ENCODE assay signal across 8 cellular contexts in the genomic region with DNA sequence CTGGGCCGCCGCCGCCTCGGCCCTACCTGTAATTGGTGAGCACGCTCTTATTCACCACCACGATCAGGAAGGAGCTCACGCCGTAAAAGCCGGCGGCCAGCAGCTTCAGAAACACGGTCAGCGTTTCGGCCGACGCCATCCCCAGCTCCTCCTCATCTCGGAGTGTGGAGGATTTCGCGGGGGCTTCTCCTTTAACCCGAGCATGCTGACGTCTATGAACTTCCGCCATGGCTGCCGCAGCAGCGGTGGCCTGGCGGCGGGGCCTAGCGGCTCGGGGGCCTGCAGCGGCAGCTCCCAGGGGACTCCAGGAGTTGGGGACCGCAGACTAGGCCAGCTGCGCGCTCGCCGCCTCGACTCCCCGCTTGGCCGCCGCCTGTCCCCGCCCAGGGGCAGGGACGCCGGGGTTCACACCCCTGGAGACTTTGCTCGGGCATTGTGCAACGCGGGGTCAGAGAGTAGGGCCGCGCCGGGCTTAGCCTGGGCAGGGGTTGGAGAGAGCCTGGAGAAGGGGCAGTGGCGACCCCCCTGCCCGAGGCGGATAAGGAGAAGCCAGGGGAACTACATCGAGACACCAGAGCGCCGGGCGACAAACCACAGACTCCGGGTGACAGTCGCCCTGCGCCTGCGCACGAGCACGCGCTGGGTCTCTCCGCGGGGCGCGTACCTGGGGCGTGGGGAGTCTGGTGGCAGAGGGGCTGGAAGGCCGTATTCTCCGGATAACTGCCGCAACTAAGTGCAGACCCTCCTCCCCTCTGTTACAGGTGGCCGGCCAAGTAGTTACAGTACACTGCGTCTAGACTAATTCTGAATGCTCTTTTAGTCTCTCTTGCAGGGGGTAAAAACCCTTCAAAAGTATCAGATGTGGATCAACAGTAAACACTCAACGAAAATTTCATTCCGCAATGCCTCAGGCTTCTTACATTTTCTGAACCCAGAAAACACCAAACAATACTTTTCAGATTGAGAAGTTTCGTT. TPM values are rescaled to one million over a fixed set of nuclear protein-coding genes. Genes with fewer than 3 reads are reported as not detected.
DNase-seq lines count a peak whose midpoint lies in the region; ATAC-seq, FAIRE-seq and TF ChIP-seq lines count a peak whose summit lies in the region.

Gene SLC35D1 (minus strand): TSS at position 364 of the 975 bp plus-strand sequence. CDS start 135 bp downstream, at position 229.

- H3K23ac ChIP-seq in H1 (ENCODE audit: insufficient read length) = no peak within 1 kb of the TSS

- CTCF ChIA-PET in H1 (lab: Charles Lee; ENCODE audit: partially characterized antibody) = interaction anchor here (0.9 to 5.6 kb wide), 4 partner anchors 34 to 159 kb away, joined by 3 to 25 read pairs (median 3); no protein-coding TSS in a partner anchor

- no peak within 1 kb of the TSS for H2AK5ac ChIP-seq in H1 (ENCODE audit: low read depth, low read length)

- FAIRE-seq in H1 (lab: Jason Lieb, UNC) = no peak

- H3K27ac ChIP-seq in H1 (ENCODE audit: low read depth, low read length) (0 out of 2 replicates have a peak within 1 kb of the TSS, but pooled peaks have one; percentile 8), mesodermal cell (ENCODE audit: low read depth, low read length, severe bottlenecking) (peak within 1 kb of the TSS; percentile 90)

- no peak within 1 kb of the TSS for H2BK12ac ChIP-seq in H1 (ENCODE audit: low read depth, low read length)

- DNase-seq in COLO829 (ENCODE audit: low spot score) (peak; percentile 42), HPDE6-E6E7 (ENCODE audit: extremely low spot score) (peak; percentile 43), NOMO-1 treated with DMSO at 0.1 percent for 48 hours (lab: John Stamatoyannopoulos, UW; ENCODE audit: unreplicated experiment) (peak; percentile 50), H1 (ENCODE audit: low read depth in 1 of 2, low spot score in 2 of 2) (peak; percentile 61 to 91)
- peak; percentile 49 to 67 (median 57) for DNase-seq in activated CD8-positive, alpha-beta memory T cell treated with anti-CD3 and anti-CD28 coated beads for 48 hours (ENCODE audit: low read depth in 2 of 3, low spot score in 2 of 3)
- DNase-seq in stimulated activated CD8-positive, alpha-beta memory T cell treated with anti-CD3 and anti-CD28 coated beads, Interleukin-15, amount 100 ng/mL, for 48 hours (ENCODE audit: low read depth in 2 of 2) = peak; percentile 55 to 74

- H4K8ac ChIP-seq in H1 (ENCODE audit: extremely low read depth, insufficient read depth, low read length) = peak within 1 kb of the TSS; percentile 95

- peak within 1 kb of the TSS; percentile 87 for H3K18ac ChIP-seq in H1 (ENCODE audit: extremely low read depth, low read length)

- peak within 1 kb of the TSS; percentile 88 for H2AFZ ChIP-seq in H1 (ENCODE audit: low read length)

- no peak within 1 kb of the TSS for H3K14ac ChIP-seq in H1 (ENCODE audit: insufficient read length)

- H4K91ac ChIP-seq in H1 (replicated peaks; ENCODE audit: insufficient read length, low read length) = peak within 1 kb of the TSS; percentile 73

- TF ChIP-seq RAD21 in H1 (IDR thresholded peaks at IDR 0.05 in 1 of 2, conservative IDR thresholded peaks at IDR 0.05 in 1 of 2; ENCODE audit: low read depth in 2 of 2, low read length in 2 of 2) = no peak; a peak in 1 of 4 replicates

- WGBS in H1 (ENCODE audit: extremely low coverage in 1 of 2, insufficient coverage in 1 of 2, insufficient read length in 1 of 2, insufficient replicate concordance in 2 of 2, low coverage in 1 of 2, low lambda C conversion rate in 2 of 2, missing lambda C conversion rate in 1 of 2), 2 experiments = 3% methylated on average over 48 of the region's 73 CpGs; no CpG with 5 or more reads in 1 of the 2 experiments
- 2 to 3% methylated on average over 25 to 40 of the region's 73 CpGs for WGBS in mesodermal cell (ENCODE audit: insufficient coverage in 2 of 2), 2 experiments

- H3K36me3 ChIP-seq in H1 (ENCODE audit: control insufficient read depth in 2 of 4, insufficient read depth in 4 of 4, low read length in 3 of 4) (peaks cover 0 to 6% (median 0%) of the 10 kb centered on the region in 4 experiments; a peak in 1 of 8 replicates), mesodermal cell (ENCODE audit: control insufficient read depth, insufficient read depth, low read length) (peaks cover 16% of the 10 kb centered on the region)

- peak in 1 of 2 experiments; percentile 65; a peak in 2 of 3 replicates for TF ChIP-seq POLR2A in H1 (IDR thresholded peaks at IDR 0.05; ENCODE audit: control extremely low read depth in 1 of 2, low read depth in 2 of 2, low read length in 2 of 2)

- H4K5ac ChIP-seq in H1 (ENCODE audit: insufficient read length, low read depth, low read length) = peak within 1 kb of the TSS; percentile 94

- ATAC-seq in GM19467 (IDR thresholded peaks at IDR 0.05; ENCODE audit: unreplicated experiment) = peak; percentile 81

- no peak within 1 kb of the TSS for H2BK120ac ChIP-seq in H1 (replicated peaks; ENCODE audit: low read depth, low read length)

- H3K4me2 ChIP-seq in H1 (ENCODE audit: insufficient read depth in 1 of 2, low read depth in 2 of 2, low read length in 2 of 2) = peak within 1 kb of the TSS; percentile 86 to 90

- H3K79me1 ChIP-seq in H1 (ENCODE audit: low read depth, low read length) = no peaks in the 10 kb centered on the region

- H2BK15ac ChIP-seq in H1 (ENCODE audit: low read length) = no peak within 1 kb of the TSS

- no peak within 1 kb of the TSS for H3K4ac ChIP-seq in H1 (replicated peaks; ENCODE audit: insufficient read length, low read depth, low read length)

- H3K56ac ChIP-seq in H1 (replicated peaks; ENCODE audit: insufficient read length, low read depth, low read length) = peak within 1 kb of the TSS; percentile 81

- no peak for TF ChIP-seq EP300 in H1 (IDR thresholded peaks at IDR 0.05; ENCODE audit: borderline replicate concordance in 1 of 2, low read depth in 2 of 2, low read length in 2 of 2)

- H4K20me1 ChIP-seq in H1 (replicated peaks in 1 of 2; ENCODE audit: control insufficient read depth in 1 of 2, insufficient read depth in 2 of 2, low read length in 2 of 2) = peaks cover 0 to 4% of the 10 kb centered on the region in 2 experiments

- POLR2A ChIA-PET in H1 (lab: Charles Lee; ENCODE audit: partially characterized antibody) = interaction anchor here (1.0 to 2.0 kb wide), 8 partner anchors 10 to 65 kb away, joined by 3 to 6 read pairs (median 5); no protein-coding TSS in a partner anchor

- H3K9me3 ChIP-seq in H1 (ENCODE audit: insufficient read depth in 2 of 2, low read depth in 1 of 2, low read length in 1 of 2) = no peaks in the 10 kb centered on the region
- no peaks in the 10 kb centered on the region for H3K9me3 ChIP-seq in mesodermal cell (ENCODE audit: control insufficient read depth, low read length)

- H3K9ac ChIP-seq in H1 (replicated peaks in 1 of 4; ENCODE audit: extremely low read depth in 1 of 4, low read depth in 3 of 4, low read length in 3 of 4) = peak within 1 kb of the TSS; percentile 62 to 74 (median 67)

- H2BK5ac ChIP-seq in H1 (ENCODE audit: low read depth, low read length) = peak within 1 kb of the TSS; percentile 81; the same call in 1 of the 2 replicates

- H3K4me1 ChIP-seq in H1 (replicated peaks in 1 of 4; ENCODE audit: control insufficient read depth in 3 of 4, insufficient read depth in 4 of 4, low read length in 3 of 4) (peaks cover 0 to 9% (median 2%) of the 10 kb centered on the region in 4 experiments; a peak in 3 of 7 replicates), mesodermal cell (ENCODE audit: control insufficient read depth, insufficient read depth, low read length, poor library complexity, severe bottlenecking) (peaks cover 4% of the 10 kb centered on the region)

- H3K23me2 ChIP-seq in H1 (ENCODE audit: low read depth, low read length) = peaks cover 7% of the 10 kb centered on the region

- no peaks in the 10 kb centered on the region; a peak in 1 of 4 replicates for H3K79me2 ChIP-seq in H1 (ENCODE audit: control insufficient read depth in 1 of 2, insufficient read depth in 2 of 2, low read length in 2 of 2)

- H3K4me3 ChIP-seq in H1 (ENCODE audit: extremely low read depth in 1 of 4, insufficient read depth in 2 of 4, low read depth in 3 of 4, low read length in 4 of 4) = peak within 1 kb of the TSS; percentile 73 to 96 (median 76)
- peak within 1 kb of the TSS; percentile 68 for H3K4me3 ChIP-seq in mesodermal cell (ENCODE audit: extremely low read depth, insufficient read depth, low read length, poor library complexity, severe bottlenecking)

- no peak within 1 kb of the TSS for H2BK20ac ChIP-seq in H1 (ENCODE audit: low read length)

- no peaks in the 10 kb centered on the region; a peak in 1 of 7 replicates for H3K27me3 ChIP-seq in H1 (replicated peaks in 1 of 4; ENCODE audit: control insufficient read depth in 3 of 4, extremely low read depth in 1 of 4, insufficient read depth in 3 of 4, low read length in 3 of 4)

- no peak for TF ChIP-seq CTCF in H1 (IDR thresholded peaks at IDR 0.05; ENCODE audit: control extremely low read depth in 1 of 3, insufficient read depth in 1 of 3, low read depth in 1 of 3, low read length in 3 of 3)

TF ChIP-seq in H1, 55 proteins besides CTCF, POLR2A, EP300 and RAD21 (continues in another document):
- TF ChIP-seq CREB1 (IDR thresholded peaks at IDR 0.05) (peak; percentile 24; the same call in 1 of the 2 replicates), MAFK (IDR thresholded peaks at IDR 0.05; ENCODE audit: low read depth, low read length) (peak; percentile 93), SP1 (IDR thresholded peaks at IDR 0.05; ENCODE audit: low read depth, low read length) (no peak), SUZ12 (IDR thresholded peaks at IDR 0.05; ENCODE audit: low read length) (no peak; the same call in 1 of the 2 replicates), TEAD4 (IDR thresholded peaks at IDR 0.05; ENCODE audit: low read depth, low read length) (no peak), KDM4A (IDR thresholded peaks at IDR 0.05; ENCODE audit: low read depth, low read length, severe bottlenecking) (peak; percentile 94), ASH2L (IDR thresholded peaks at IDR 0.05; ENCODE audit: low read length) (peak; percentile 90), RBBP5 (IDR thresholded peaks at IDR 0.05; ENCODE audit: borderline replicate concordance, low read depth, low read length) (peak; percentile 78), JUND (IDR thresholded peaks at IDR 0.05; ENCODE audit: low read length) (no peak), TAF7 (optimal IDR thresholded peaks at IDR 0.05; ENCODE audit: borderline replicate concordance, low read depth, low read length) (peak; percentile 19)

RNA-seq across cellular contexts. Expression of gene SLC35D1, which starts in this region (rescaled TPM):
- 2.7 and 2.8 TPM in 2 replicates for total RNA-seq in H1 (2021; fragmentation: NEBNext Ultra II Directional; extraction: Animal tissue kit (Norgen Biotek cat#: 25700))
- polyA plus RNA-seq in H1 (2011; rRNA removed) = 0.78 and 1.2 TPM in 2 replicates
- 1.3 TPM for polyA plus RNA-seq in H1 (2011; cell fraction: cytosol; rRNA removed)
- 0.97 TPM for polyA plus RNA-seq in H1 (2011; cell fraction: nucleus; rRNA removed)
- 0.98 to 1.9 TPM (median 1.4 TPM) in 4 replicates for polyA plus RNA-seq in H1 (2012, experiment 1 of 2)
- 0.30 TPM for polyA plus RNA-seq in H1 (2012, experiment 2 of 2)
- 1.8 TPM for polyA plus RNA-seq in H1 (2013, experiment 1 of 2)
- 2.3 TPM for polyA plus RNA-seq in H1 (2013, experiment 2 of 2)
- polyA minus RNA-seq in H1 (2011; rRNA and poly(A)+ RNA removed) = 3.3 and 3.8 TPM in 2 replicates
- 0.95 TPM for polyA minus RNA-seq in H1 (2011; cell fraction: cytosol; rRNA and poly(A)+ RNA removed)
- 4.3 TPM for polyA minus RNA-seq in H1 (2011; cell fraction: nucleus; rRNA and poly(A)+ RNA removed)
- 4.6 TPM for polyA plus RNA-seq in mesodermal cell (2013, experiment 1 of 2)
- polyA plus RNA-seq in mesodermal cell (2013, experiment 2 of 2) = 5.5 TPM

Comparison
In these comparisons a context has a peak if more than half of its experiments do, and no peak if none do; other contexts are left out.
1. Peak in every context shown above with its lines: DNase-seq, ATAC-seq, H3K4me3 ChIP-seq and H3K27ac ChIP-seq.